11 cellular contexts compared by ENCODE assay signal in genomic region chr16:71927787-71928186, GRCh38. TPM values are rescaled to one million over a fixed set of nuclear protein-coding genes. Genes with fewer than 3 reads are reported as not detected.
DNase-seq lines count a peak whose midpoint lies in the region; ATAC-seq and TF ChIP-seq lines count a peak whose summit lies in the region.
"Had no signal": no experiment of that assay in that cellular context is flagged by ENCODE, and none has a peak within 500 bp of the region (broad histone marks: within the 10 kb centered on the region; RNA-seq: fewer than 3 reads in every experiment).

No MANE protein-coding gene starts in this region.

- no peak overlapping the region for H4K91ac ChIP-seq in IMR-90 (ENCODE audit: insufficient read depth, low read depth, low read length)

- peaks cover 22% of the 10 kb centered on the region for H3K4me1 ChIP-seq in IMR-90 (ENCODE audit: control insufficient read depth, insufficient read depth, low read length)
- peaks cover 24% of the 10 kb centered on the region for H3K4me1 ChIP-seq in smooth muscle cell (ENCODE audit: low read depth)

- peak overlapping the region; percentile 50; the same call in 1 of the 2 replicates for H2AK5ac ChIP-seq in IMR-90 (ENCODE audit: low read depth, low read length)

- whole genome bisulfite sequencing in IMR-90 (ENCODE audit: extremely low coverage in 2 of 2, insufficient read length in 1 of 2), 2 experiments, result 33% methylated on average over 1 of the region's 5 CpGs; no CpG with 5 or more reads in 1 of the 2 experiments
- 34% methylated on average over 5 of the region's 5 CpGs for WGBS in smooth muscle cell (ENCODE audit: low lambda C conversion rate)

- H3K18ac ChIP-seq in IMR-90 (ENCODE audit: low read depth, low read length), result no peak overlapping the region

- H2AK9ac ChIP-seq in IMR-90 (replicated peaks; ENCODE audit: low read depth, low read length, poor library complexity), result no peak overlapping the region

- peak overlapping the region in 1 of 5 experiments; percentile 39 for H3K4me3 Mint-ChIP-seq in brain

- 0 out of 2 replicates have a peak overlapping the region, but pooled peaks have one; percentile 36 for H3K14ac ChIP-seq in IMR-90 (replicated peaks; ENCODE audit: low read depth, low read length)

- peak overlapping the region; percentile 47 for H2BK5ac ChIP-seq in IMR-90 (ENCODE audit: low read depth, low read length, poor library complexity, severe bottlenecking)

- no peaks in the 10 kb centered on the region for H3K27me3 ChIP-seq in IMR-90 (ENCODE audit: control insufficient read depth, insufficient read depth, low read length)
- H3K27me3 ChIP-seq in smooth muscle cell (ENCODE audit: low read depth), result no peaks in the 10 kb centered on the region

- H3K79me2 ChIP-seq in smooth muscle cell (ENCODE audit: low read depth), result peaks cover 35% of the 10 kb centered on the region

- no peak overlapping the region; a peak in 1 of 4 replicates for H4K8ac ChIP-seq in IMR-90 (ENCODE audit: low read depth in 2 of 2, low read length in 2 of 2)

- H3K9ac ChIP-seq in IMR-90 (ENCODE audit: low read depth, low read length) (no peak overlapping the region), smooth muscle cell (ENCODE audit: low read depth) (no peak overlapping the region)

- H3K4me1 Mint-ChIP-seq in brain, result peaks cover 40% of the 10 kb centered on the region

- no peak overlapping the region; the same call in 1 of the 2 replicates for H3K4me2 ChIP-seq in IMR-90 (ENCODE audit: low read depth, low read length)
- peak overlapping the region; percentile 18 for H3K4me2 ChIP-seq in smooth muscle cell

- no peak for TF ChIP-seq RAD21 in IMR-90 (IDR thresholded peaks at IDR 0.05; ENCODE audit: low read length)

- in situ Hi-C loops in IMR-90 (cut with MboI; ENCODE audit: low sequenced_read_pairs), result no loop called here

- peaks cover 36% of the 10 kb centered on the region for H3F3A ChIP-seq in smooth muscle cell (ENCODE audit: low read depth)

- no peak overlapping the region for H2BK20ac ChIP-seq in IMR-90 (ENCODE audit: low read depth, low read length)

- H3K36me3 ChIP-seq in IMR-90 (ENCODE audit: control insufficient read depth, insufficient read depth, low read length), result peaks cover 39% of the 10 kb centered on the region
- H3K36me3 ChIP-seq in smooth muscle cell (ENCODE audit: low read depth), result peaks cover 7% of the 10 kb centered on the region

- peaks cover 67% of the 10 kb centered on the region for H3K36me3 Mint-ChIP-seq in brain

- peak overlapping the region in 4 of 5 experiments; percentile 11 to 89 (median 81) for H3K27ac Mint-ChIP-seq in brain

- no peak overlapping the region; the same call in 1 of the 2 replicates for H3K23ac ChIP-seq in IMR-90 (ENCODE audit: low read depth, low read length)

- no peak overlapping the region for H3K56ac ChIP-seq in IMR-90 (ENCODE audit: extremely low read depth, insufficient read depth, low read length)

- H3K79me1 ChIP-seq in IMR-90 (ENCODE audit: low read depth in 1 of 2, low read length in 2 of 2), result peaks cover 30 to 73% of the 10 kb centered on the region in 2 experiments

- H3K9me3 Mint-ChIP-seq in brain, result no peaks in the 10 kb centered on the region

- TSS peak; percentile 74 for BruUV-seq in IMR-90 (replicated peaks; lab: Mats Ljungman, UMichigan)

- ATAC-seq in IMR-90 (ENCODE audit: low read depth) (no peak; the same call in 1 of the 2 replicates), left lobe of liver (peak; percentile 26), GM21360 (IDR thresholded peaks at IDR 0.05; ENCODE audit: unreplicated experiment) (no peak), HG02870 (IDR thresholded peaks at IDR 0.05; ENCODE audit: unreplicated experiment) (no peak), HG03039 (IDR thresholded peaks at IDR 0.05; ENCODE audit: unreplicated experiment) (no peak)

- peak overlapping the region; percentile 55; the same call in 1 of the 2 replicates for H3K4ac ChIP-seq in IMR-90 (ENCODE audit: low read depth, low read length)

- dilution Hi-C loops in IMR-90 (cut with HindIII; ENCODE audit: low sequenced_read_pairs, unreplicated experiment), result no loop called here

- no peaks in the 10 kb centered on the region for H3K27me3 Mint-ChIP-seq in brain

- TF ChIP-seq CTCF in IMR-90 (conservative IDR thresholded peaks at IDR 0.05; ENCODE audit: low read depth, low read length) (no peak), brain (conservative IDR thresholded peaks at IDR 0.05) (no peak), smooth muscle cell (IDR thresholded peaks at IDR 0.05; ENCODE audit: borderline replicate concordance, insufficient read depth, poor library complexity, severe bottlenecking) (no peak)

- 0 out of 3 replicates have a peak overlapping the region, but pooled peaks have one; percentile 4 for H2BK15ac ChIP-seq in IMR-90 (ENCODE audit: low read depth, low read length)

- H4K20me1 ChIP-seq in IMR-90 (ENCODE audit: insufficient read depth, low read length), result peaks cover 69% of the 10 kb centered on the region
- H4K20me1 ChIP-seq in smooth muscle cell (ENCODE audit: low read depth), result peaks cover 98% of the 10 kb centered on the region

- H3K9me3 ChIP-seq in IMR-90 (ENCODE audit: control insufficient read depth, insufficient read depth, low read length) (no peaks in the 10 kb centered on the region), smooth muscle cell (replicated peaks; ENCODE audit: low read depth) (no peaks in the 10 kb centered on the region)

- no peak overlapping the region for H4K5ac ChIP-seq in IMR-90 (ENCODE audit: low read depth, low read length)

- 0 out of 2 replicates have a peak overlapping the region, but pooled peaks have one; percentile 19 for H2BK120ac ChIP-seq in IMR-90 (ENCODE audit: low read depth, low read length)

- H2AFZ ChIP-seq in IMR-90 (replicated peaks; ENCODE audit: low read length, poor library complexity) (no peak overlapping the region), smooth muscle cell (ENCODE audit: low read depth) (no peak overlapping the region)

- H3K27ac ChIP-seq in IMR-90 (ENCODE audit: insufficient read depth, low read length) (peak overlapping the region; percentile 43), smooth muscle cell (ENCODE audit: low read depth) (peak overlapping the region; percentile 88)
- H3K27ac ChIP-seq: epithelial cell of prostate, HL-60 had no signal

- DNase-seq in IMR-90 (no peak), left lobe of liver (ENCODE audit: low spot score) (no peak), smooth muscle cell (lab: John Stamatoyannopoulos, UW; ENCODE audit: unreplicated experiment) (no peak), inferior parietal cortex (ENCODE audit: extremely low spot score) (no peak)
- DNase-seq: T-helper 1 cell had no signal

- POLR2A ChIA-PET in IMR-90 (lab: Charles Lee; ENCODE audit: unreplicated experiment), result no interaction called here

- CTCF ChIA-PET in IMR-90 (lab: Yijun Ruan, JAX), result interaction anchor here (0.6 kb wide), 1 partner anchor 37 kb away, joined by 3 read pairs; no protein-coding TSS in a partner anchor

- intact Hi-C loops in IMR-90 (cut with micrococcal nuclease), result no loop called here

- TF ChIP-seq POLR2A in IMR-90 (IDR thresholded peaks at IDR 0.05; ENCODE audit: low read depth, low read length), result no peak

- H3K9me1 ChIP-seq in IMR-90 (ENCODE audit: insufficient read depth, low read length), result peaks cover 20% of the 10 kb centered on the region; the same call in 1 of the 2 replicates

- H3K4me3 ChIP-seq in IMR-90 (ENCODE audit: insufficient read depth, low read depth, low read length) (no peak overlapping the region), smooth muscle cell (no peak overlapping the region)

TF ChIP-seq in IMR-90, 13 proteins besides CTCF, POLR2A, EP300 and RAD21 (continues in another document):
- TF ChIP-seq NFE2L2 (IDR thresholded peaks at IDR 0.05; ENCODE audit: low read depth, low read length) (no peak), MAFK (IDR thresholded peaks at IDR 0.05; ENCODE audit: low read depth, low read length) (no peak), BHLHE40 (IDR thresholded peaks at IDR 0.05; ENCODE audit: low read depth, low read length) (no peak), CEBPB (IDR thresholded peaks at IDR 0.05; ENCODE audit: low read depth, low read length) (no peak), RFX5 (IDR thresholded peaks at IDR 0.05; ENCODE audit: low read depth, low read length) (no peak), FOS (IDR thresholded peaks at IDR 0.05; ENCODE audit: low read depth, low read length) (no peak), USF2 (IDR thresholded peaks at IDR 0.05; ENCODE audit: low read depth, low read length) (no peak), CHD1 (IDR thresholded peaks at IDR 0.05; ENCODE audit: low read depth, low read length) (no peak)
- TF ChIP-seq, protein P1, sequence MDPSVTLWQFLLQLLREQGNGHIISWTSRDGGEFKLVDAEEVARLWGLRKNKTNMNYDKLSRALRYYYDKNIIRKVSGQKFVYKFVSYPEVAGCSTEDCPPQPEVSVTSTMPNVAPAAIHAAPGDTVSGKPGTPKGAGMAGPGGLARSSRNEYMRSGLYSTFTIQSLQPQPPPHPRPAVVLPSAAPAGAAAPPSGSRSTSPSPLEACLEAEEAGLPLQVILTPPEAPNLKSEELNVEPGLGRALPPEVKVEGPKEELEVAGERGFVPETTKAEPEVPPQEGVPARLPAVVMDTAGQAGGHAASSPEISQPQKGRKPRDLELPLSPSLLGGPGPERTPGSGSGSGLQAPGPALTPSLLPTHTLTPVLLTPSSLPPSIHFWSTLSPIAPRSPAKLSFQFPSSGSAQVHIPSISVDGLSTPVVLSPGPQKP (IDR thresholded peaks at IDR 0.05; ENCODE audit: borderline replicate concordance, low read depth, low read length), result no peak

RNA-seq across cellular contexts. Expression of gene IST1, which starts 32.5 kb away (rescaled TPM):
- 175 and 186 TPM in 2 replicates for total RNA-seq in IMR-90 (2012; rRNA removed)
- polyA plus RNA-seq in IMR-90 (2012; rRNA removed), result 122 and 134 TPM in 2 replicates
- 52.7 and 72.3 TPM in 2 replicates for polyA plus RNA-seq in IMR-90 (2012; cell fraction: cytosol; rRNA removed)
- polyA plus RNA-seq in IMR-90 (2012; cell fraction: nucleus; rRNA removed; ENCODE audit: low replicate concordance), result 112 and 358 TPM in 2 replicates
- 221 TPM for polyA plus RNA-seq in brain (ENCODE audit: insufficient read depth, low read depth, low replicate concordance)
- total RNA-seq in left lobe of liver, result 56.2 TPM
- 220 and 247 TPM in 2 replicates for total RNA-seq in smooth muscle cell
- 125 and 148 TPM in 2 replicates for polyA plus RNA-seq in smooth muscle cell

RNA-seq across cellular contexts. Expression of gene ZNF821, which starts 43.8 kb away (rescaled TPM):
- total RNA-seq in IMR-90 (2012; rRNA removed), result 4.4 and 5.9 TPM in 2 replicates
- polyA plus RNA-seq in IMR-90 (2012; rRNA removed), result 5.8 and 6.0 TPM in 2 replicates
- polyA plus RNA-seq in IMR-90 (2012; cell fraction: cytosol; rRNA removed), result 6.9 and 8.2 TPM in 2 replicates
- 14.0 and 15.1 TPM in 2 replicates for polyA plus RNA-seq in IMR-90 (2012; cell fraction: nucleus; rRNA removed; ENCODE audit: low replicate concordance)
- polyA plus RNA-seq in brain (ENCODE audit: insufficient read depth, low read depth, low replicate concordance), result 59.7 TPM
- 2.4 TPM for total RNA-seq in left lobe of liver
- 12.0 and 25.4 TPM in 2 replicates for total RNA-seq in smooth muscle cell
- 17.5 and 17.8 TPM in 2 replicates for polyA plus RNA-seq in smooth muscle cell
